ENCODE assay signal across 8 cellular contexts in genomic region chr9:36487482-36488321, GRCh38.
DNase-seq lines count a peak whose midpoint lies in the region; ATAC-seq lines count a peak whose summit lies in the region.

No MANE protein-coding gene starts in this region.

- DNase-seq in AG20443 (ENCODE audit: low spot score), result peak; percentile 96
- peak; percentile 85 for DNase-seq in NCI-H446 treated with DMSO at 0.1 percent for 48 hours (lab: John Stamatoyannopoulos, UW)
- DNase-seq in activated CD4-positive, alpha-beta T cell treated with anti-CD3 and anti-CD28 coated beads for 1 hour, result peak; percentile 86
- peak; percentile 2 to 8 for DNase-seq in cerebellar nuclear complex (lab: John Stamatoyannopoulos, UW)
- peak; percentile 96 for DNase-seq in kidney tubule cell (ENCODE audit: low spot score)
- DNase-seq in stimulated activated CD4-positive, alpha-beta T cell treated with anti-CD3 and anti-CD28 coated beads, Interleukin-1b, Interleukin-23, amount 100 ng/mL, for 1 hour (ENCODE audit: low read depth in 2 of 2), result peak; percentile 77 to 86

- peak; percentile 79 for ATAC-seq in GM19043 (IDR thresholded peaks at IDR 0.05; ENCODE audit: low read depth, unreplicated experiment)
- ATAC-seq in HG03342 (IDR thresholded peaks at IDR 0.05; ENCODE audit: unreplicated experiment), result peak; percentile 86

Comparison
In these comparisons a context has a peak if more than half of its experiments do, and no peak if none do; other contexts are left out.
1. Peak in every context shown above with its lines: DNase-seq and ATAC-seq.
2. DNase-seq: peak in every context shown above with its lines; median percentile 96 in AG20443; 96 in kidney tubule cell; 86 in activated CD4-positive, alpha-beta T cell treated with anti-CD3 and anti-CD28 coated beads for 1 hour; 85 in NCI-H446 treated with DMSO at 0.1 percent for 48 hours; 82 in stimulated activated CD4-positive, alpha-beta T cell treated with anti-CD3 and anti-CD28 coated beads, Interleukin-1b, Interleukin-23, amount 100 ng/mL, for 1 hour; 5 in cerebellar nuclear complex.